In genomic region chr3:106710596-106710995, GRCh38 we compare ENCODE assay signal across 23 cellular contexts.
DNase-seq lines count a peak whose midpoint lies in the region; FAIRE-seq and TF ChIP-seq lines count a peak whose summit lies in the region.
"Had no signal": no experiment of that assay in that cellular context is flagged by ENCODE, and none has a peak within 500 bp of the region (broad histone marks: within the 10 kb centered on the region; RNA-seq: fewer than 3 reads in every experiment).

No MANE protein-coding gene starts in this region.

- intact Hi-C loops in A673 (cut with micrococcal nuclease; ENCODE audit: unreplicated experiment) = loop anchor here (2.0 to 10.0 kb wide), 2 partner anchors 76 to 626 kb away; no protein-coding TSS in a partner anchor

- no peak overlapping the region for H2BK5ac ChIP-seq in mesenchymal stem cell (ENCODE audit: low read depth, low read length, poor library complexity, severe bottlenecking)

- no peak overlapping the region for H2BK120ac ChIP-seq in mesenchymal stem cell (ENCODE audit: low read depth, low read length)

- no peaks in the 10 kb centered on the region for H3K9me2 ChIP-seq in Loucy (replicated peaks; ENCODE audit: low read depth, low read length)

- H3K36me3 ChIP-seq in A673 (ENCODE audit: insufficient read depth, low read length, poor library complexity, severe bottlenecking) (peaks cover 13% of the 10 kb centered on the region), Loucy (ENCODE audit: insufficient read depth, low read length) (no peaks in the 10 kb centered on the region), mesenchymal stem cell (ENCODE audit: control insufficient read depth in 1 of 2, insufficient read depth in 2 of 2, low read depth in 1 of 2, low read length in 2 of 2) (no peaks in the 10 kb centered on the region)
- H3K36me3 ChIP-seq: BE2C; BLaER1 treated with 17β-estradiol and CSF1 and Interleukin-3, amounts not matched to agents 10 nM and 100 nM; HAP-1 had no signal

- no peaks in the 10 kb centered on the region for H3K79me1 ChIP-seq in mesenchymal stem cell (replicated peaks; ENCODE audit: low read length, poor library complexity, severe bottlenecking)

- FAIRE-seq in frontal cortex (lab: Jason Lieb, UNC) (no peak), GM12891 (lab: Jason Lieb, UNC) (no peak)
- FAIRE-seq: A204.1, GM12892 had no signal

- H2BK12ac ChIP-seq in mesenchymal stem cell (ENCODE audit: low read length in 2 of 2) = no peak overlapping the region

- no peak overlapping the region for H3K23ac ChIP-seq in mesenchymal stem cell (ENCODE audit: low read length in 2 of 2)

- no peak overlapping the region for H3K14ac ChIP-seq in mesenchymal stem cell (ENCODE audit: low read length in 2 of 2)

- no TSS peak for BruUV-seq in A673 (replicated peaks; lab: Mats Ljungman, UMichigan)

- H2AK5ac ChIP-seq in mesenchymal stem cell (ENCODE audit: low read length, severe bottlenecking) = no peak overlapping the region

- H3F3A ChIP-seq in Loucy (ENCODE audit: low read depth) = no peaks in the 10 kb centered on the region

- no peak overlapping the region for H3K4ac ChIP-seq in mesenchymal stem cell (ENCODE audit: low read depth in 1 of 2, low read length in 2 of 2)

- CTCF ChIA-PET in A673 (lab: Charles Lee) = no interaction called here

- H4K91ac ChIP-seq in mesenchymal stem cell (ENCODE audit: low read length) = no peak overlapping the region

- no peak overlapping the region for H4K8ac ChIP-seq in mesenchymal stem cell (ENCODE audit: low read length)

- no peaks in the 10 kb centered on the region for H3K79me2 ChIP-seq in Loucy (ENCODE audit: insufficient read depth, low read length)

- peak overlapping the region; percentile 56; the same call in 1 of the 2 replicates for H2AFZ ChIP-seq in Loucy (ENCODE audit: low read length)
- H2AFZ ChIP-seq in mesenchymal stem cell (ENCODE audit: low read depth, low read length) = no peak overlapping the region
- H2AFZ ChIP-seq: GM23338 had no signal

- peak; percentile 66 for DNase-seq in A673 (ENCODE audit: low spot score)
- peak; percentile 16 for DNase-seq in glomerular visceral epithelial cell (ENCODE audit: extremely low spot score)
- no peak for DNase-seq in mesenchymal stem cell
- no peak for DNase-seq in NAMALWA (ENCODE audit: low spot score)
- DNase-seq in frontal cortex (ENCODE audit: low spot score in 2 of 2) = no peak
- DNase-seq in RKO (ENCODE audit: low spot score) = no peak
- no peak for DNase-seq in GM12891 (ENCODE audit: insufficient read length, low spot score)
- DNase-seq: ACHN; AML-193; BE2C; Calu3; CD4-positive, alpha-beta T cell; CD8-positive, alpha-beta memory T cell; DMS53; DMS79 treated with DMSO at 0.1 percent for 48 hours; GF-D8 had no signal

- no peaks in the 10 kb centered on the region for H4K20me1 ChIP-seq in Loucy (ENCODE audit: insufficient read depth, low read length, poor library complexity, severe bottlenecking)
- H4K20me1 ChIP-seq: BLaER1 treated with 17β-estradiol and CSF1 and Interleukin-3, amounts not matched to agents 10 nM and 100 nM had no signal

- no peak overlapping the region for H3K18ac ChIP-seq in mesenchymal stem cell (ENCODE audit: low read depth in 1 of 2, low read length in 2 of 2)

- H3K4me2 ChIP-seq in Loucy (ENCODE audit: low read depth, low read length, poor library complexity, severe bottlenecking) (no peak overlapping the region), mesenchymal stem cell (ENCODE audit: low read length, poor library complexity, severe bottlenecking) (no peak overlapping the region)
- H3K4me2 ChIP-seq: BLaER1 treated with 17β-estradiol and CSF1 and Interleukin-3, amounts not matched to agents 10 nM and 100 nM; GM23338 had no signal

- TF ChIP-seq CTCF in A673 (conservative IDR thresholded peaks at IDR 0.05; ENCODE audit: low read depth, low read length) (no peak), Loucy (conservative IDR thresholded peaks at IDR 0.05; ENCODE audit: low read length) (no peak)

- H3K9me3 ChIP-seq in A673 (ENCODE audit: low read depth, low read length, poor library complexity, severe bottlenecking) (peaks cover 11% of the 10 kb centered on the region), Loucy (ENCODE audit: insufficient read depth, low read depth, low read length) (no peaks in the 10 kb centered on the region), mesenchymal stem cell (ENCODE audit: control insufficient read depth, low read length) (peaks cover 16% of the 10 kb centered on the region)
- H3K9me3 ChIP-seq: BE2C; BLaER1 treated with 17β-estradiol and CSF1 and Interleukin-3, amounts not matched to agents 10 nM and 100 nM; HAP-1 had no signal

- 100% methylated on average over 3 of the region's 3 CpGs for WGBS in mesenchymal stem cell

- POLR2A ChIA-PET in A673 (lab: Charles Lee; ENCODE audit: low non-redundant PET) = no interaction called here

- H3K4me3 ChIP-seq in A673 (ENCODE audit: low read depth, low read length, poor library complexity, severe bottlenecking) = no peak overlapping the region
- no peak overlapping the region for H3K4me3 ChIP-seq in Loucy (ENCODE audit: low read length, poor library complexity, severe bottlenecking)
- no peak overlapping the region for H3K4me3 ChIP-seq in mesenchymal stem cell (ENCODE audit: insufficient read depth in 1 of 2, low read depth in 1 of 2, low read length in 2 of 2)
- H3K4me3 ChIP-seq: BLaER1 treated with 17β-estradiol and CSF1 and Interleukin-3, amounts not matched to agents 10 nM and 100 nM; GM23338; HAP-1 had no signal

- peak overlapping the region; percentile 75 for H3K27ac ChIP-seq in A673 (ENCODE audit: low read depth, low read length, poor library complexity, severe bottlenecking)
- peak overlapping the region; percentile 31 for H3K27ac ChIP-seq in mesenchymal stem cell (ENCODE audit: low read length, poor library complexity, severe bottlenecking)
- H3K27ac ChIP-seq: 22Rv1; BLaER1 treated with 17β-estradiol and CSF1 and Interleukin-3, amounts not matched to agents 10 nM and 100 nM had no signal

- H3K9ac ChIP-seq in Loucy (ENCODE audit: low read depth, low read length, poor library complexity, severe bottlenecking) = no peak overlapping the region
- H3K9ac ChIP-seq in mesenchymal stem cell (ENCODE audit: low read length) = no peak overlapping the region
- H3K9ac ChIP-seq: BLaER1 treated with 17β-estradiol and CSF1 and Interleukin-3, amounts not matched to agents 10 nM and 100 nM had no signal

- H2BK15ac ChIP-seq in mesenchymal stem cell (ENCODE audit: low read depth, poor library complexity, severe bottlenecking) = no peak overlapping the region

- H3K27me3 ChIP-seq in A673 (replicated peaks; ENCODE audit: insufficient read depth, low read depth, low read length, poor library complexity) (no peaks in the 10 kb centered on the region), Loucy (ENCODE audit: insufficient read depth, low read length, poor library complexity, severe bottlenecking) (no peaks in the 10 kb centered on the region), mesenchymal stem cell (ENCODE audit: control insufficient read depth in 1 of 2, insufficient read depth in 1 of 2, low read length in 2 of 2) (no peaks in the 10 kb centered on the region)
- H3K27me3 ChIP-seq: BE2C; BLaER1 treated with 17β-estradiol and CSF1 and Interleukin-3, amounts not matched to agents 10 nM and 100 nM had no signal

- H3K4me1 ChIP-seq in A673 (ENCODE audit: insufficient read depth, low read length, poor library complexity, severe bottlenecking) (peaks cover 30% of the 10 kb centered on the region), Loucy (ENCODE audit: insufficient read depth, low read length, poor library complexity, severe bottlenecking) (peaks cover 23% of the 10 kb centered on the region), mesenchymal stem cell (ENCODE audit: control insufficient read depth, insufficient read depth, low read depth, low read length) (no peaks in the 10 kb centered on the region)
- H3K4me1 ChIP-seq: BLaER1 treated with 17β-estradiol and CSF1 and Interleukin-3, amounts not matched to agents 10 nM and 100 nM; HAP-1 had no signal

- TF ChIP-seq POLR2A in GM12891 (IDR thresholded peaks at IDR 0.05; ENCODE audit: low read depth, low read length) = no peak

TF ChIP-seq in GM12891, 5 proteins besides CTCF, POLR2A, EP300 and RAD21:
- TF ChIP-seq POLR2AphosphoS5 (IDR thresholded peaks at IDR 0.05; ENCODE audit: low read depth, low read length) (no peak), TAF1 (IDR thresholded peaks at IDR 0.05; ENCODE audit: low read depth, low read length) (no peak), SPI1 (IDR thresholded peaks at IDR 0.05; ENCODE audit: low read depth, low read length) (no peak), POU2F2 (IDR thresholded peaks at IDR 0.05; ENCODE audit: low read depth, low read length) (no peak), PAX5 (IDR thresholded peaks at IDR 0.05; ENCODE audit: insufficient read depth, low read length, severe bottlenecking) (no peak)

Comparison
In these comparisons a context has a peak if more than half of its experiments do, and no peak if none do; other contexts are left out.
1. DNase-seq: peak in A673 (single experiment) and glomerular visceral epithelial cell (single experiment); none in mesenchymal stem cell (single experiment), NAMALWA (single experiment), frontal cortex (0 of 2), RKO (single experiment) and GM12891 (single experiment).